ENCODE assay signal across 8 cellular contexts in the genomic region with DNA sequence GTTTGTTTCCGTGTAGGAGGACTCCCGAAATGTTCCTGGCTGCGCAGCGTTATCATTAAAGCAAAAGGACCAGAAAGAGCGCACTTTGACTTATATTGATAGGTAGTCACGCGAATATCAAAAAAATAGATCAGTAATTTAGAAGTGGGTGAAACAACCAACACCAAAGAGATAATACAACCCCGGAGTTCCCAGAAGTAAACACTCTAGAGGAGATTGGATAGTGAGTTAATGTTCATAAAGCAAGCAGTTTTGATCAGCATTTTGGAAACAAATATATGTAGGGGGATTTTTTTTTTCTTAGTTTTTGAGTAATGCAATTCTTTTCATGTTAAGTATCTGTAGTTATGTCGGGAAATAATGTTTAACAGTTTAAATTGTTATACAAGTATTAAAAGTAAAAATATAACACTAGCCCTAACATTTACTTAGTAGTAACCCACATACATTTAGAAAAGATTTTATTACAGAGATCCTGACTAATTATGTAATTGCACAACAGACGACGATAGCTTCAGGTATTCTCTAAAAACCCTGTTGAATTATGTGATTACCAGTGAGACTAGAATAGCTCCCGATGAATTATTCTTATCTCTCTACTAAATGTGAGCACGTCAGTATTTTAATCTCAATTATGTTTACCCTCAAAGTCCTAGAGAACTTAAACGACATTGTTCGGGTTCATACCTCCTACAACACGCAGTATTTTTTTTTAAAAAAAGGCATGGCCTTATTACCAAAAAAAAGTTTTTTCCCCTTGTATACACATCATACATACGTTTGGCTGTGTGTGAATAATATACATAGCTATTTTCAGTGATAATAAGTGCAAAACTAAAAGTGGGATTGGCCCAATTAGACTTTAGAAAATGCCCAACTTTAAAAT. TPM values are rescaled to one million over a fixed set of nuclear protein-coding genes. Genes with fewer than 3 reads are reported as not detected.
DNase-seq lines count a peak whose midpoint lies in the region; ATAC-seq and TF ChIP-seq lines count a peak whose summit lies in the region.

No MANE protein-coding gene starts in this region.

- H3K4me3 ChIP-seq in AG09309 (ENCODE audit: control insufficient read depth, low read depth, low read length): peak overlapping the region; percentile 46
- H3K4me3 ChIP-seq in effector memory CD4-positive, alpha-beta T cell (ENCODE audit: insufficient read depth, low read depth, low read length, poor library complexity, severe bottlenecking): peak overlapping the region; percentile 71
- H3K4me3 ChIP-seq in naive thymus-derived CD4-positive, alpha-beta T cell (ENCODE audit: low read length): peak overlapping the region; percentile 56

- CTCF ChIA-PET in naive thymus-derived CD4-positive, alpha-beta T cell (lab: Charles Lee): no interaction called here

- H3K27ac ChIP-seq in effector memory CD4-positive, alpha-beta T cell (ENCODE audit: insufficient read depth, low read length, poor library complexity, severe bottlenecking): no peak overlapping the region
- no peak overlapping the region for H3K27ac ChIP-seq in naive thymus-derived CD4-positive, alpha-beta T cell (ENCODE audit: low read depth, low read length)

- H3K36me3 Mint-ChIP-seq in naive thymus-derived CD4-positive, alpha-beta T cell: peaks cover 0 to 3% (median 0%) of the 10 kb centered on the region in 5 donors

- H3K4me1 Mint-ChIP-seq in naive thymus-derived CD4-positive, alpha-beta T cell: peaks cover 13 to 21% (median 20%) of the 10 kb centered on the region in 7 donors

- DNase-seq in AG09309 (ENCODE audit: low read depth) (no peak), NCI-H774 (lab: John Stamatoyannopoulos, UW) (peak; percentile 32), HPDE6-E6E7 (ENCODE audit: extremely low spot score) (no peak)
- DNase-seq in effector memory CD4-positive, alpha-beta T cell: no peak
- DNase-seq in naive thymus-derived CD4-positive, alpha-beta T cell: no peak

- POLR2A ChIA-PET in naive thymus-derived CD4-positive, alpha-beta T cell (lab: Charles Lee): no interaction called here

- peak overlapping the region; percentile 75 to 93 (median 86) for H3K4me3 Mint-ChIP-seq in naive thymus-derived CD4-positive, alpha-beta T cell

- H3K27me3 Mint-ChIP-seq in naive thymus-derived CD4-positive, alpha-beta T cell: peaks cover 34 to 69% (median 60%) of the 10 kb centered on the region in 5 donors

- H3K27ac Mint-ChIP-seq in naive thymus-derived CD4-positive, alpha-beta T cell: peak overlapping the region in 2 of 9 donors; percentile 72 to 73

- H3K9me3 Mint-ChIP-seq in naive thymus-derived CD4-positive, alpha-beta T cell: peaks cover 0 to 6% (median 0%) of the 10 kb centered on the region in 11 donors

- ATAC-seq in GM21576 (IDR thresholded peaks at IDR 0.05; ENCODE audit: unreplicated experiment) (peak; percentile 2), GM18520 (IDR thresholded peaks at IDR 0.05; ENCODE audit: unreplicated experiment) (no peak), HG03175 (IDR thresholded peaks at IDR 0.05; ENCODE audit: unreplicated experiment) (no peak)
- ATAC-seq in naive thymus-derived CD4-positive, alpha-beta T cell: no peak

- no peaks in the 10 kb centered on the region for H3K9me3 ChIP-seq in effector memory CD4-positive, alpha-beta T cell (ENCODE audit: control insufficient read depth, low read length)
- no peaks in the 10 kb centered on the region for H3K9me3 ChIP-seq in naive thymus-derived CD4-positive, alpha-beta T cell (ENCODE audit: control insufficient read depth in 2 of 3, low read length in 3 of 3)

- no peaks in the 10 kb centered on the region for H3K27me3 ChIP-seq in effector memory CD4-positive, alpha-beta T cell (replicated peaks; ENCODE audit: control insufficient read depth, insufficient read depth, low read length, poor library complexity, severe bottlenecking)
- peaks cover 0 to 8% of the 10 kb centered on the region in 2 donors for H3K27me3 ChIP-seq in naive thymus-derived CD4-positive, alpha-beta T cell (ENCODE audit: control insufficient read depth in 2 of 2, insufficient read depth in 2 of 2, low read length in 2 of 2)

- peaks cover 8% of the 10 kb centered on the region for H3K4me1 ChIP-seq in effector memory CD4-positive, alpha-beta T cell (ENCODE audit: control insufficient read depth, insufficient read depth, low read length, poor library complexity, severe bottlenecking)
- no peaks in the 10 kb centered on the region for H3K4me1 ChIP-seq in naive thymus-derived CD4-positive, alpha-beta T cell (ENCODE audit: control insufficient read depth in 2 of 2, insufficient read depth in 2 of 2, low read length in 2 of 2)

- H3K36me3 ChIP-seq in effector memory CD4-positive, alpha-beta T cell (ENCODE audit: control insufficient read depth, insufficient read depth, low read length): no peaks in the 10 kb centered on the region
- H3K36me3 ChIP-seq in naive thymus-derived CD4-positive, alpha-beta T cell (ENCODE audit: control insufficient read depth in 2 of 3, insufficient read depth in 3 of 3, low read length in 3 of 3): no peaks in the 10 kb centered on the region

- no peak for TF ChIP-seq CTCF in AG09309 (IDR thresholded peaks at IDR 0.05; ENCODE audit: control insufficient read depth, insufficient read depth, low read depth, low read length, missing control alignments)

- intact Hi-C loops in naive thymus-derived CD4-positive, alpha-beta T cell (cut with micrococcal nuclease): loop anchor here in 1 of 2 donors (2.0 to 10.0 kb wide), 4 partner anchors 21 to 1229 kb away; a partner anchor contains a TSS

RNA-seq across cellular contexts. Expression of a gene that starts 9.4 kb away (rescaled TPM):
- under 1 TPM in 1 of 5 experiments, not detected in 4; 0.32 TPM for total RNA-seq in naive thymus-derived CD4-positive, alpha-beta T cell
- not detected for polyA plus RNA-seq in naive thymus-derived CD4-positive, alpha-beta T cell
